ENCODE assay signal across 23 cellular contexts in genomic region chr4:159210975-159211374, GRCh38.
"Had no signal": no experiment of that assay in that cellular context is flagged by ENCODE, and none has a peak within 500 bp of the region (broad histone marks: within the 10 kb centered on the region; RNA-seq: fewer than 3 reads in every experiment).

No MANE protein-coding gene starts in this region.

- H3K27me3 ChIP-seq: brain microvascular endothelial cell, right lobe of liver, testis, transverse colon had no signal

- DNase-seq: activated B cell treated with CpG ODN at 0.5 μM for 24 hours; activated CD4-positive, alpha-beta T cell treated with anti-CD3 and anti-CD28 coated beads, Interleukin-2, amount 50 U/mL, for 1 hour; activated CD8-positive, alpha-beta T cell treated with anti-CD3 and anti-CD28 coated beads for 36 hours; activated gamma-delta T cell treated with Interleukin-2 at 50 U/mL for 16 hours; activated naive CD4-positive, alpha-beta T cell treated with anti-CD3 and anti-CD28 coated beads, Interleukin-2, amount 50 U/mL, for 16 hours; activated T-cell treated with anti-CD3 and anti-CD28 coated beads, Interleukin-2, amount 50 U/mL, for 4 hours; amniotic stem cell; brain microvascular endothelial cell; caudate nucleus; cortex of kidney; islet precursor cell; mammary epithelial cell; naive B cell; nucleus accumbens; right lobe of liver; stimulated activated CD4-positive, alpha-beta T cell treated with anti-CD3 and anti-CD28 coated beads, Interleukin-12 subunit alpha, Interleukin-12 subunit beta, amount 100 ng/mL, for 4 hours; stimulated activated CD4-positive, alpha-beta T cell treated with anti-CD3 and anti-CD28 coated beads, Interleukin-4, amount 100 ng/mL, for 1 hour; stimulated activated naive CD8-positive, alpha-beta T cell treated with anti-CD3 and anti-CD28 coated beads, Interleukin-15, Interleukin-2, amounts not matched to agents 100 U/mL and 50 U/mL, for 24 hours; T-helper 2 cell; testis; transverse colon had no signal

- H3K27ac ChIP-seq: brain microvascular endothelial cell, right lobe of liver, skin epidermis, testis, transverse colon had no signal

- H3K9me3 ChIP-seq: right lobe of liver, testis, transverse colon had no signal

- H3K4me3 ChIP-seq: right lobe of liver, skin epidermis, testis, transverse colon had no signal

- H3K4me1 ChIP-seq: right lobe of liver, testis had no signal

- H3K36me3 ChIP-seq: brain microvascular endothelial cell, transverse colon had no signal

- ATAC-seq: activated CD8-positive, alpha-beta T cell treated with anti-CD3 and anti-CD28 coated beads for 36 hours; activated T-cell treated with anti-CD3 and anti-CD28 coated beads, Interleukin-2, amount 50 U/mL, for 4 hours; activated T-helper 17 cell treated with anti-CD3 and anti-CD28 coated beads, Interleukin-2, amount 50 U/mL, for 72 hours; right lobe of liver; stimulated activated naive CD8-positive, alpha-beta T cell treated with anti-CD3 and anti-CD28 coated beads, Interleukin-15, Interleukin-2, amounts not matched to agents 100 U/mL and 50 U/mL, for 24 hours had no signal
